In genomic region chr2:47035615-47036488, GRCh38 we compare ENCODE assay signal across 9 cellular contexts.
DNase-seq lines count a peak whose midpoint lies in the region; ATAC-seq, FAIRE-seq and TF ChIP-seq lines count a peak whose summit lies in the region.
"Had no signal": no experiment of that assay in that cellular context is flagged by ENCODE, and none has a peak within 500 bp of the region (broad histone marks: within the 10 kb centered on the region; RNA-seq: fewer than 3 reads in every experiment).

No MANE protein-coding gene starts in this region.

- H3K27ac Mint-ChIP-seq in endothelial cell (ENCODE audit: unreplicated experiment) = peak overlapping the region; percentile 98

- BruUV-seq in PC-3 (replicated peaks; lab: Mats Ljungman, UMichigan) = no TSS peak

- H3K4me1 Mint-ChIP-seq in endothelial cell (ENCODE audit: unreplicated experiment) = peaks cover 32% of the 10 kb centered on the region

- H3K9me2 ChIP-seq in PC-3 (replicated peaks; ENCODE audit: low read length) = no peaks in the 10 kb centered on the region

- peaks cover 67% of the 10 kb centered on the region for H3K4me1 ChIP-seq in PC-3 (ENCODE audit: insufficient read depth, low read length)
- H3K4me1 ChIP-seq in rectal smooth muscle tissue (ENCODE audit: control insufficient read depth, insufficient read depth, low read length) = peaks cover 71% of the 10 kb centered on the region

- H4K20me1 ChIP-seq in PC-3 (ENCODE audit: low read length) = no peaks in the 10 kb centered on the region

- no peaks in the 10 kb centered on the region for H3K9me3 ChIP-seq in PC-3 (ENCODE audit: low read length)

- no peak for FAIRE-seq in D721Med (lab: Jason Lieb, UNC)
- FAIRE-seq: H54 had no signal

- POLR2A ChIA-PET in PC-3 (lab: Charles Lee; ENCODE audit: unreplicated experiment) = no interaction called here

- intact Hi-C loops in PC-3 (cut with micrococcal nuclease) = no loop called here

- DNase-seq in ELF-1 (ENCODE audit: low read depth, low spot score) (peak; percentile 94), PC-3 (no peak), endothelial cell (ENCODE audit: low spot score) (no peak), hippocampal formation (lab: John Stamatoyannopoulos, UW) (no peak), D721Med (ENCODE audit: insufficient read length, low spot score) (no peak)
- no peak for DNase-seq in activated effector memory CD4-positive, alpha-beta T cell treated with anti-CD3 and anti-CD28 coated beads, Interleukin-2, amount 50 U/mL, for 16 hours

- peaks cover 4% of the 10 kb centered on the region for H3K27me3 Mint-ChIP-seq in endothelial cell (ENCODE audit: unreplicated experiment)

- no peak overlapping the region for H3K4me3 Mint-ChIP-seq in endothelial cell (ENCODE audit: unreplicated experiment)

- peaks cover 9% of the 10 kb centered on the region for H3F3A ChIP-seq in PC-3 (ENCODE audit: low read length, unreplicated experiment)

- no peak overlapping the region for H3K4me3 ChIP-seq in PC-3 (ENCODE audit: low read length)
- no peak overlapping the region for H3K4me3 ChIP-seq in rectal smooth muscle tissue (ENCODE audit: low read length)

- TF ChIP-seq CTCF in PC-3 (conservative IDR thresholded peaks at IDR 0.05; ENCODE audit: low read depth, low read length) (no peak), endothelial cell (IDR thresholded peaks at IDR 0.05; ENCODE audit: unreplicated experiment) (no peak), D721Med (IDR thresholded peaks at IDR 0.05; ENCODE audit: insufficient read depth, missing control alignments) (no peak)

- no peaks in the 10 kb centered on the region for H3K27me3 ChIP-seq in PC-3 (ENCODE audit: low read length)
- H3K27me3 ChIP-seq in rectal smooth muscle tissue (ENCODE audit: control insufficient read depth, insufficient read depth, low read length) = no peaks in the 10 kb centered on the region

- H3K79me2 ChIP-seq in PC-3 (ENCODE audit: low read length) = 0 out of 2 replicates have a peak, but pooled peaks cover 3% of the 10 kb centered on the region

- H3K27ac ChIP-seq in PC-3 (ENCODE audit: low read length) (peak overlapping the region; percentile 96), rectal smooth muscle tissue (ENCODE audit: low read depth, low read length) (peak overlapping the region; percentile 97)

- CTCF ChIA-PET in PC-3 (lab: Charles Lee) = interaction anchor here (0.5 kb wide), 1 partner anchor 108 kb away, joined by 4 read pairs; no protein-coding TSS in a partner anchor

- H3K9me3 Mint-ChIP-seq in endothelial cell (ENCODE audit: unreplicated experiment) = no peaks in the 10 kb centered on the region

- peaks cover 11% of the 10 kb centered on the region for H3K36me3 ChIP-seq in PC-3 (ENCODE audit: low read depth, low read length)
- H3K36me3 ChIP-seq in rectal smooth muscle tissue (ENCODE audit: control insufficient read depth, insufficient read depth, low read length) = no peaks in the 10 kb centered on the region

- H2AFZ ChIP-seq in PC-3 (ENCODE audit: low read length) = no peak overlapping the region

- H3K9ac ChIP-seq in PC-3 (ENCODE audit: low read length) (peak overlapping the region; percentile 92; the same call in 1 of the 2 replicates), rectal smooth muscle tissue (ENCODE audit: low read length) (no peak overlapping the region)

- ATAC-seq in PC-3 (no peak), GM21367 (IDR thresholded peaks at IDR 0.05; ENCODE audit: unreplicated experiment) (no peak)

- no peak overlapping the region for H3K4me2 ChIP-seq in PC-3 (ENCODE audit: low read length)

- H3K36me3 Mint-ChIP-seq in endothelial cell (ENCODE audit: low read depth, unreplicated experiment) = no peaks in the 10 kb centered on the region
